In genomic region chrX:6227445-6227820, GRCh38 we compare ENCODE assay signal across 9 cellular contexts. TPM values are rescaled to one million over a fixed set of nuclear protein-coding genes. Genes with fewer than 3 reads are reported as not detected.
DNase-seq lines count a peak whose midpoint lies in the region; ATAC-seq and TF ChIP-seq lines count a peak whose summit lies in the region.
"Had no signal": no experiment of that assay in that cellular context is flagged by ENCODE, and none has a peak within 500 bp of the region (broad histone marks: within the 10 kb centered on the region; RNA-seq: fewer than 3 reads in every experiment).

No MANE protein-coding gene starts in this region.

- no peak overlapping the region for H3K4ac ChIP-seq in mesenchymal stem cell (ENCODE audit: low read depth in 1 of 2, low read length in 2 of 2)

- H2BK120ac ChIP-seq in mesenchymal stem cell (ENCODE audit: low read depth, low read length): no peak overlapping the region

- H3K4me2 ChIP-seq in mesenchymal stem cell (ENCODE audit: low read length, poor library complexity, severe bottlenecking): peak overlapping the region; percentile 88

- no peak overlapping the region for H2BK15ac ChIP-seq in mesenchymal stem cell (ENCODE audit: low read depth, poor library complexity, severe bottlenecking)

- 1% methylated on average over 20 of the region's 26 CpGs for WGBS in mesenchymal stem cell

- no peak overlapping the region for H2BK5ac ChIP-seq in mesenchymal stem cell (ENCODE audit: low read depth, low read length, poor library complexity, severe bottlenecking)

- H3K23ac ChIP-seq in mesenchymal stem cell (ENCODE audit: low read length in 2 of 2): no peak overlapping the region

- no peak for TF ChIP-seq CTCF in brain microvascular endothelial cell (IDR thresholded peaks at IDR 0.05; ENCODE audit: low read depth, low read length, missing control alignments)

- no peak overlapping the region for H4K8ac ChIP-seq in mesenchymal stem cell (ENCODE audit: low read length)

- H2BK12ac ChIP-seq in mesenchymal stem cell (ENCODE audit: low read length in 2 of 2): no peak overlapping the region

- H3K27me3 ChIP-seq in brain microvascular endothelial cell (replicated peaks) (peaks cover 15% of the 10 kb centered on the region), mesenchymal stem cell (ENCODE audit: control insufficient read depth in 1 of 2, insufficient read depth in 1 of 2, low read length in 2 of 2) (peaks cover 9 to 25% of the 10 kb centered on the region in 2 experiments)

- H3K9me3 ChIP-seq in mesenchymal stem cell (ENCODE audit: control insufficient read depth, low read length): no peaks in the 10 kb centered on the region

- no peak overlapping the region for H2AFZ ChIP-seq in mesenchymal stem cell (ENCODE audit: low read depth, low read length)

- H3K14ac ChIP-seq in mesenchymal stem cell (ENCODE audit: low read length in 2 of 2): no peak overlapping the region

- H3K4me3 ChIP-seq in brain microvascular endothelial cell (ENCODE audit: low read depth, low read length): peak overlapping the region; percentile 52
- peak overlapping the region in 1 of 2 experiments; percentile 68 for H3K4me3 ChIP-seq in mesenchymal stem cell (ENCODE audit: insufficient read depth in 1 of 2, low read depth in 1 of 2, low read length in 2 of 2)

- no peak overlapping the region for H2AK5ac ChIP-seq in mesenchymal stem cell (ENCODE audit: low read length, severe bottlenecking)

- DNase-seq in NCI-H1092 treated with DMSO at 0.1 percent for 48 hours (lab: John Stamatoyannopoulos, UW) (peak; percentile 60), brain microvascular endothelial cell (no peak), mesenchymal stem cell (no peak), substantia nigra (lab: John Stamatoyannopoulos, UW) (peak in 15 of 49 donors; percentile 1 to 32 (median 10)), cerebellar cortex (ENCODE audit: low spot score) (no peak), NCI-H1694 (lab: John Stamatoyannopoulos, UW) (no peak), DMS153 treated with DMSO at 0.1 percent for 48 hours (lab: John Stamatoyannopoulos, UW; ENCODE audit: unreplicated experiment) (no peak)

- H3K27ac ChIP-seq in brain microvascular endothelial cell: no peak overlapping the region
- H3K27ac ChIP-seq in mesenchymal stem cell (ENCODE audit: low read length, poor library complexity, severe bottlenecking): no peak overlapping the region
- peak overlapping the region; percentile 17 for H3K27ac ChIP-seq in substantia nigra (ENCODE audit: low read depth, low read length, poor library complexity, severe bottlenecking)

- ATAC-seq in GM18909 (IDR thresholded peaks at IDR 0.05; ENCODE audit: poor library complexity, unreplicated experiment): no peak
- ATAC-seq: natural killer cell treated with Interleukin-12 subunit alpha and Interleukin-12 subunit beta and Interleukin-15 and Interleukin-18, amount 100 ng/mL, for 72 hours had no signal

- no peak overlapping the region for H3K9ac ChIP-seq in mesenchymal stem cell (ENCODE audit: low read length)

- in situ Hi-C loops in brain microvascular endothelial cell (cut with HindIII; ENCODE audit: low pct_ligation_motif_present, low sequenced_read_pairs): no loop called here

- peaks cover 1% of the 10 kb centered on the region for H3K79me1 ChIP-seq in mesenchymal stem cell (replicated peaks; ENCODE audit: low read length, poor library complexity, severe bottlenecking)

- H4K91ac ChIP-seq in mesenchymal stem cell (ENCODE audit: low read length): no peak overlapping the region

- H3K18ac ChIP-seq in mesenchymal stem cell (ENCODE audit: low read depth in 1 of 2, low read length in 2 of 2): no peak overlapping the region

- H3K4me1 ChIP-seq in mesenchymal stem cell (ENCODE audit: control insufficient read depth, insufficient read depth, low read depth, low read length): peaks cover 2% of the 10 kb centered on the region

- H3K36me3 ChIP-seq in brain microvascular endothelial cell (replicated peaks) (no peaks in the 10 kb centered on the region), mesenchymal stem cell (ENCODE audit: control insufficient read depth in 1 of 2, insufficient read depth in 2 of 2, low read depth in 1 of 2, low read length in 2 of 2) (no peaks in the 10 kb centered on the region)

RNA-seq across cellular contexts. Expression of gene NLGN4X, which starts 1.2 kb away (rescaled TPM):
- 0.70 TPM for polyA plus RNA-seq in mesenchymal stem cell (2013, experiment 1 of 2)
- polyA plus RNA-seq in mesenchymal stem cell (2013, experiment 2 of 2): 0.56 TPM
